ENCODE assay signal across 26 cellular contexts in the genomic region with DNA sequence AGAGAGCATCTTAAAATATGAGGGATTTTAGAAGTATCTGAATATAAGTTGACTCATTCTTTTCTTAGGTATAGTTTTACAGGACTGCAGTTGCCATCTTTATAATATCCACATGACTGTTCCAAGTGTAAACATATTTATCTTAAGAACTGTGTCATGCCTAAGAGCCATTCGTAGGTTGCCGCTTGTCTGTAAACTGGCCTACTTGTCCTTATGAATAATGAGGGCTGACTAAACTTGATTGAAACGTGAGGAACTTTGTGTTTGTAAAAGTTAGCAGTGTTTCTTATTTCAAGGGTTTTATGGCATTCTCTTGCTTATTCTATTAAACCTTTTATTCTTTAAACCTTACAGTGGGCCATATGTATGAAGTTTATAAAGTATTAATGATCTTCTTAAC.
A peak's percentile ranks its signal among the peaks of the same experiment; 100 is the strongest.
DNase-seq lines count a peak whose midpoint lies in the region; ATAC-seq, FAIRE-seq and TF ChIP-seq lines count a peak whose summit lies in the region.
"Had no signal": no experiment of that assay in that cellular context is flagged by ENCODE, and none has a peak within 500 bp of the region (broad histone marks: within the 10 kb centered on the region; RNA-seq: fewer than 3 reads in every experiment).

No MANE protein-coding gene starts in this region.

- no peak overlapping the region for H3K4me3 Mint-ChIP-seq in osteocyte (ENCODE audit: unreplicated experiment)
- no peak overlapping the region for H3K4me3 Mint-ChIP-seq in activated CD8-positive, alpha-beta T cell treated with anti-CD3 and anti-CD28 coated beads, Interleukin-2, amount 10 ng/mL, durations not matched to agents 7 days and 5 days
- H3K4me3 Mint-ChIP-seq in activated CD4-positive, alpha-beta T cell treated with anti-CD3 and anti-CD28 coated beads for 36 hours = no peak overlapping the region
- H3K4me3 Mint-ChIP-seq: activated B cell treated with CpG ODN at 0.5 μM for 24 hours; activated T-cell treated with anti-CD3 and anti-CD28 coated beads, Interleukin-2, amount 50 U/mL, for 24 hours; CD4-positive, alpha-beta memory T cell had no signal

- peaks cover 17% of the 10 kb centered on the region for H3K4me1 Mint-ChIP-seq in osteocyte (ENCODE audit: unreplicated experiment)
- H3K4me1 Mint-ChIP-seq in activated CD8-positive, alpha-beta T cell treated with anti-CD3 and anti-CD28 coated beads, Interleukin-2, amount 10 ng/mL, durations not matched to agents 7 days and 5 days (ENCODE audit: low read depth) = no peaks in the 10 kb centered on the region
- H3K4me1 Mint-ChIP-seq in activated CD4-positive, alpha-beta T cell treated with anti-CD3 and anti-CD28 coated beads for 36 hours = no peaks in the 10 kb centered on the region
- H3K4me1 Mint-ChIP-seq: activated B cell treated with CpG ODN at 0.5 μM for 24 hours; CD4-positive, alpha-beta memory T cell had no signal

- no peaks in the 10 kb centered on the region for H3K9me3 ChIP-seq in Panc1 (ENCODE audit: control insufficient read depth, insufficient read depth, low read depth, low read length)
- H3K9me3 ChIP-seq: esophagus squamous epithelium, thoracic aorta, vagina had no signal

- intact Hi-C loops in Panc1 (cut with micrococcal nuclease; ENCODE audit: unreplicated experiment) = no loop called here
- intact Hi-C loops in activated CD4-positive, alpha-beta T cell treated with anti-CD3 and anti-CD28 coated beads for 36 hours (cut with DNase I, micrococcal nuclease) = no loop called here

- TF ChIP-seq CTCF in Panc1 (IDR thresholded peaks at IDR 0.05) = no peak
- no peak for TF ChIP-seq CTCF in osteocyte (IDR thresholded peaks at IDR 0.05)

- CTCF ChIA-PET in Panc1 (lab: Charles Lee) = no interaction called here
- CTCF ChIA-PET in activated CD8-positive, alpha-beta T cell treated with anti-CD3 and anti-CD28 coated beads, Interleukin-2, amount 10 ng/mL, durations not matched to agents 7 days and 5 days (lab: Charles Lee) = no interaction called here
- CTCF ChIA-PET in activated CD4-positive, alpha-beta T cell treated with anti-CD3 and anti-CD28 coated beads for 36 hours (lab: Charles Lee) = no interaction called here

- BruUV-seq in Panc1 (replicated peaks; lab: Mats Ljungman, UMichigan) = no TSS peak

- peak; percentile 81 for FAIRE-seq in H54 (lab: Jason Lieb, UNC)

- DNase-seq in H54 (ENCODE audit: insufficient read length, low spot score) = no peak
- DNase-seq in Panc1 (ENCODE audit: low read depth, low spot score) = no peak
- DNase-seq in epithelial cell of prostate (ENCODE audit: low read depth, low spot score) = peak; percentile 69
- DNase-seq in osteocyte (ENCODE audit: extremely low spot score, unreplicated experiment) = no peak
- DNase-seq in activated CD8-positive, alpha-beta T cell treated with anti-CD3 and anti-CD28 coated beads, Interleukin-2, amount 10 ng/mL, durations not matched to agents 7 days and 5 days = no peak
- DNase-seq in activated CD4-positive, alpha-beta T cell treated with anti-CD3 and anti-CD28 coated beads for 36 hours = no peak
- DNase-seq: activated B cell treated with CpG ODN at 0.5 μM for 24 hours; activated naive CD4-positive, alpha-beta T cell treated with Interleukin-2 at 50 U/mL for 16 hours; activated T-cell treated with anti-CD3 and anti-CD28 coated beads, Interleukin-2, amount 50 U/mL, for 24 hours; anterior cingulate cortex; CD4-positive, alpha-beta memory T cell; DMS153; effector memory CD4-positive, alpha-beta T cell; esophagus squamous epithelium; GDM1; head of caudate nucleus; NCI-H187; NCI-H526 treated with DMSO at 0.1 percent for 48 hours; stimulated activated CD4-positive, alpha-beta T cell treated with anti-CD3 and anti-CD28 coated beads, Interleukin-4, amount 100 ng/mL, for 1 hour; stimulated activated naive CD4-positive, alpha-beta T cell had no signal

- H3K4me3 ChIP-seq in Panc1 (ENCODE audit: low read depth in 2 of 2, low read length in 2 of 2) = no peak overlapping the region
- H3K4me3 ChIP-seq: esophagus squamous epithelium, thoracic aorta, vagina had no signal

- peak overlapping the region; percentile 24 for H3K27ac Mint-ChIP-seq in osteocyte (ENCODE audit: unreplicated experiment)
- no peak overlapping the region for H3K27ac Mint-ChIP-seq in activated CD8-positive, alpha-beta T cell treated with anti-CD3 and anti-CD28 coated beads, Interleukin-2, amount 10 ng/mL, durations not matched to agents 7 days and 5 days
- H3K27ac Mint-ChIP-seq in activated CD4-positive, alpha-beta T cell treated with anti-CD3 and anti-CD28 coated beads for 36 hours = no peak overlapping the region
- H3K27ac Mint-ChIP-seq: activated B cell treated with CpG ODN at 0.5 μM for 24 hours; activated T-cell treated with anti-CD3 and anti-CD28 coated beads, Interleukin-2, amount 50 U/mL, for 24 hours; CD4-positive, alpha-beta memory T cell; progenitor cell of endocrine pancreas had no signal

- TF ChIP-seq POLR2A in H54 (IDR thresholded peaks at IDR 0.05; ENCODE audit: low read depth, low read length) = no peak

- no peaks in the 10 kb centered on the region for H3K27me3 Mint-ChIP-seq in osteocyte (ENCODE audit: unreplicated experiment)
- peaks cover 6% of the 10 kb centered on the region for H3K27me3 Mint-ChIP-seq in activated CD8-positive, alpha-beta T cell treated with anti-CD3 and anti-CD28 coated beads, Interleukin-2, amount 10 ng/mL, durations not matched to agents 7 days and 5 days (ENCODE audit: low read depth)
- peaks cover 9% of the 10 kb centered on the region for H3K27me3 Mint-ChIP-seq in activated CD4-positive, alpha-beta T cell treated with anti-CD3 and anti-CD28 coated beads for 36 hours
- H3K27me3 Mint-ChIP-seq: activated B cell treated with CpG ODN at 0.5 μM for 24 hours, progenitor cell of endocrine pancreas had no signal

- H3K27ac ChIP-seq in Panc1 (ENCODE audit: low read length) (peak overlapping the region; percentile 77), epithelial cell of prostate (peak overlapping the region; percentile 13)
- H3K27ac ChIP-seq: esophagus squamous epithelium, KMS-11, thoracic aorta, vagina had no signal

- H3K36me3 ChIP-seq in Panc1 (ENCODE audit: control insufficient read depth, insufficient read depth, low read length) = peaks cover under 1% of the 10 kb centered on the region; the same call in 1 of the 2 replicates
- H3K36me3 ChIP-seq: esophagus squamous epithelium, thoracic aorta, vagina had no signal

- in situ Hi-C loops in Panc1 (cut with HindIII; ENCODE audit: low pct_unique_long_range_greater_than_20kb, low sequenced_read_pairs) = no loop called here

- H3K4me1 ChIP-seq in Panc1 (ENCODE audit: control insufficient read depth, insufficient read depth, low read length) = peaks cover 26% of the 10 kb centered on the region
- H3K4me1 ChIP-seq: vagina had no signal

- POLR2A ChIA-PET in Panc1 (lab: Charles Lee) = interaction anchor here (0.6 kb wide), 1 partner anchor 12 kb away, joined by 7 read pairs; no protein-coding TSS in a partner anchor
- POLR2A ChIA-PET in activated CD8-positive, alpha-beta T cell treated with anti-CD3 and anti-CD28 coated beads, Interleukin-2, amount 10 ng/mL, durations not matched to agents 7 days and 5 days (lab: Charles Lee) = no interaction called here
- POLR2A ChIA-PET in activated CD4-positive, alpha-beta T cell treated with anti-CD3 and anti-CD28 coated beads for 36 hours (lab: Charles Lee) = interaction anchor here (0.7 kb wide), 1 partner anchor 80 kb away, joined by 3 read pairs; no protein-coding TSS in a partner anchor

- H3K9me3 Mint-ChIP-seq in osteocyte (ENCODE audit: unreplicated experiment) = no peaks in the 10 kb centered on the region
- H3K9me3 Mint-ChIP-seq in activated CD8-positive, alpha-beta T cell treated with anti-CD3 and anti-CD28 coated beads, Interleukin-2, amount 10 ng/mL, durations not matched to agents 7 days and 5 days (ENCODE audit: insufficient read depth) = no peaks in the 10 kb centered on the region
- H3K9me3 Mint-ChIP-seq in activated CD4-positive, alpha-beta T cell treated with anti-CD3 and anti-CD28 coated beads for 36 hours (ENCODE audit: low read depth) = peaks cover 2% of the 10 kb centered on the region

- H3K36me3 Mint-ChIP-seq in osteocyte (ENCODE audit: unreplicated experiment) = peaks cover 15% of the 10 kb centered on the region
- H3K36me3 Mint-ChIP-seq in activated CD8-positive, alpha-beta T cell treated with anti-CD3 and anti-CD28 coated beads, Interleukin-2, amount 10 ng/mL, durations not matched to agents 7 days and 5 days (ENCODE audit: low read depth) = no peaks in the 10 kb centered on the region
- H3K36me3 Mint-ChIP-seq in activated CD4-positive, alpha-beta T cell treated with anti-CD3 and anti-CD28 coated beads for 36 hours (ENCODE audit: low read depth) = peaks cover 2% of the 10 kb centered on the region
- H3K36me3 Mint-ChIP-seq: CD4-positive, alpha-beta memory T cell had no signal

- ATAC-seq in Panc1 = peak; percentile 86
- ATAC-seq in activated CD8-positive, alpha-beta T cell treated with anti-CD3 and anti-CD28 coated beads, Interleukin-2, amount 10 ng/mL, durations not matched to agents 7 days and 5 days = no peak
- ATAC-seq in HG03108 (IDR thresholded peaks at IDR 0.05; ENCODE audit: unreplicated experiment) = no peak
- ATAC-seq in activated CD4-positive, alpha-beta T cell treated with anti-CD3 and anti-CD28 coated beads for 36 hours = no peak
- ATAC-seq: HCT116 had no signal

- no peaks in the 10 kb centered on the region for H3K27me3 ChIP-seq in Panc1 (ENCODE audit: control insufficient read depth, insufficient read depth, low read length)
- H3K27me3 ChIP-seq: esophagus squamous epithelium, vagina had no signal
